Comparison of ENCODE assay signal across 8 cellular contexts in the genomic region with DNA sequence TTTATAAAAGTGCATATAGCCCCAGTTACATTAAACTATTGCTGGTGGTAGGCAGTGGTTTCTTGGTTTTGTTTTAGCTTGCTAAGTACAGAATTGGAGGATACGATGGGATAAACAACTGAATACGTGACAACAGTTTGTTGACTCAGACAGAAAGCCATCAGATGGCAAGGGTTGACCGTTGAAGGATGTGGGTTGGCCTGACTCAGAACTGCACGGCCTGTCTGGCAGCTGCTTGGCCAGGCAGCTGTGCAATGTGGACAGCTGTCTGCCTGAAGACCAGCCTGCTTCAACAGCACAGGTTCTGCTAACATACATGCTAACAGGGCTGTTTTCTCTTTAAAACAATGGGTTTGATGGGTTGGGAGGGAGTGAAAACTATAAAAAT. TPM values are rescaled to one million over a fixed set of nuclear protein-coding genes. Genes with fewer than 3 reads are reported as not detected.
DNase-seq lines count a peak whose midpoint lies in the region; ATAC-seq and TF ChIP-seq lines count a peak whose summit lies in the region.

No MANE protein-coding gene starts in this region.

- peaks cover 7% of the 10 kb centered on the region for H3K27me3 ChIP-seq in DND-41 (ENCODE audit: insufficient read depth, low read length, poor library complexity)
- H3K27me3 ChIP-seq in fibroblast of lung (ENCODE audit: control insufficient read depth, insufficient read depth, low read length), result no peaks in the 10 kb centered on the region

- TF ChIP-seq POLR2A in GM19193 (IDR thresholded peaks at IDR 0.05; ENCODE audit: extremely low read depth, insufficient read depth, insufficient read length), result peak; percentile 24

- no peaks in the 10 kb centered on the region for H3K9me2 ChIP-seq in OCI-LY7 (ENCODE audit: insufficient read depth, low read length)

- no peaks in the 10 kb centered on the region for H3K36me3 ChIP-seq in DND-41 (ENCODE audit: insufficient read depth, low read length)
- no peaks in the 10 kb centered on the region for H3K36me3 ChIP-seq in OCI-LY7 (ENCODE audit: insufficient read depth, low read length)
- no peaks in the 10 kb centered on the region for H3K36me3 ChIP-seq in fibroblast of lung (ENCODE audit: control insufficient read depth, insufficient read depth, low read length)

- H3K4me1 ChIP-seq in DND-41 (ENCODE audit: insufficient read depth, low read length) (no peaks in the 10 kb centered on the region), OCI-LY7 (ENCODE audit: insufficient read depth, low read length, poor library complexity, severe bottlenecking) (no peaks in the 10 kb centered on the region), fibroblast of lung (ENCODE audit: control insufficient read depth, extremely low read depth, insufficient read depth, low read length) (peaks cover 5% of the 10 kb centered on the region)

- TF ChIP-seq CTCF in DND-41 (IDR thresholded peaks at IDR 0.05; ENCODE audit: borderline replicate concordance, extremely low read depth, low read length, poor library complexity, severe bottlenecking), result no peak
- no peak for TF ChIP-seq CTCF in OCI-LY7 (conservative IDR thresholded peaks at IDR 0.05; ENCODE audit: low read length)
- no peak for TF ChIP-seq CTCF in fibroblast of lung (conservative IDR thresholded peaks at IDR 0.05 in 1 of 2, IDR thresholded peaks at IDR 0.05 in 1 of 2; ENCODE audit: low read depth in 1 of 2, low read length in 2 of 2)

- BruUV-seq in OCI-LY7 (replicated peaks; lab: Mats Ljungman, UMichigan), result no TSS peak

- intact Hi-C loops in OCI-LY7 (cut with micrococcal nuclease; ENCODE audit: unreplicated experiment), result no loop called here

- H2AFZ ChIP-seq in DND-41 (ENCODE audit: low read depth, low read length), result no peak overlapping the region
- H2AFZ ChIP-seq in OCI-LY7 (ENCODE audit: low read length), result no peak overlapping the region; the same call in 1 of the 2 replicates
- H2AFZ ChIP-seq in fibroblast of lung (ENCODE audit: low read length), result no peak overlapping the region

- H3K27ac ChIP-seq in DND-41 (ENCODE audit: low read length) (no peak overlapping the region), OCI-LY7 (ENCODE audit: low read depth, low read length, poor library complexity, severe bottlenecking) (no peak overlapping the region), fibroblast of lung (ENCODE audit: insufficient read depth, low read length) (no peak overlapping the region)

- H3K4me3 ChIP-seq in DND-41 (ENCODE audit: low read depth in 1 of 2, low read length in 2 of 2) (no peak overlapping the region), OCI-LY7 (ENCODE audit: low read depth, low read length, poor library complexity, severe bottlenecking) (no peak overlapping the region), fibroblast of lung (replicated peaks in 1 of 4; ENCODE audit: control extremely low read depth in 1 of 4, insufficient read depth in 1 of 4, low read depth in 3 of 4, low read length in 4 of 4) (no peak overlapping the region)

- POLR2A ChIA-PET in OCI-LY7 (lab: Charles Lee), result interaction anchor here (0.6 kb wide), 1 partner anchor 875 kb away, joined by 3 read pairs; no protein-coding TSS in a partner anchor

- CTCF ChIA-PET in OCI-LY7 (lab: Charles Lee; ENCODE audit: unreplicated experiment), result interaction anchor here (1.6 kb wide), 1 partner anchor 10 kb away, joined by 5 read pairs; no protein-coding TSS in a partner anchor

- H4K20me1 ChIP-seq in DND-41 (ENCODE audit: insufficient read depth, low read length) (no peaks in the 10 kb centered on the region), OCI-LY7 (ENCODE audit: insufficient read depth, low read length) (no peaks in the 10 kb centered on the region), fibroblast of lung (ENCODE audit: control insufficient read depth, extremely low read depth, insufficient read depth, low read length) (no peaks in the 10 kb centered on the region)

- H3K9me3 ChIP-seq in DND-41 (ENCODE audit: insufficient read depth, low read length, severe bottlenecking) (no peaks in the 10 kb centered on the region), OCI-LY7 (ENCODE audit: low read length) (no peaks in the 10 kb centered on the region), fibroblast of lung (ENCODE audit: control insufficient read depth, insufficient read depth, low read depth, low read length) (no peaks in the 10 kb centered on the region)

- peak; percentile 27; the same call in 1 of the 3 replicates for ATAC-seq in DND-41 (ENCODE audit: insufficient read depth, low read depth)
- ATAC-seq in HG03064 (IDR thresholded peaks at IDR 0.05; ENCODE audit: low read depth, unreplicated experiment), result peak; percentile 99

- no peak overlapping the region for H3K4me2 ChIP-seq in DND-41 (ENCODE audit: insufficient read depth, low read length)
- no peak overlapping the region for H3K4me2 ChIP-seq in OCI-LY7 (ENCODE audit: low read length)
- peak overlapping the region; percentile 57 for H3K4me2 ChIP-seq in fibroblast of lung (ENCODE audit: extremely low read depth, insufficient read depth, low read length)

- H3K9ac ChIP-seq in DND-41 (ENCODE audit: low read depth, low read length), result no peak overlapping the region
- no peak overlapping the region for H3K9ac ChIP-seq in fibroblast of lung (ENCODE audit: insufficient read depth, low read length)

- H3K79me2 ChIP-seq in DND-41 (ENCODE audit: insufficient read depth, low read length), result no peaks in the 10 kb centered on the region
- no peaks in the 10 kb centered on the region for H3K79me2 ChIP-seq in OCI-LY7 (ENCODE audit: insufficient read depth, low read depth, low read length)
- no peaks in the 10 kb centered on the region for H3K79me2 ChIP-seq in fibroblast of lung (ENCODE audit: control insufficient read depth, insufficient read depth, low read length)

- no peak for DNase-seq in DND-41
- peak; percentile 37 for DNase-seq in OCI-LY7 (ENCODE audit: low spot score)
- peak; percentile 76 to 78 for DNase-seq in fibroblast of lung (ENCODE audit: low read depth in 2 of 2)
- no peak for DNase-seq in NCI-H1930 (lab: John Stamatoyannopoulos, UW)
- no peak for DNase-seq in cerebellum (ENCODE audit: low spot score)
- DNase-seq in NCI-H1048 (lab: John Stamatoyannopoulos, UW), result no peak

RNA-seq across cellular contexts. Expression of gene PRKRA, which starts 46.6 kb away (rescaled TPM):
- total RNA-seq in OCI-LY7 (2014; rRNA removed; shearing (Covaris generic)), result 68.7 and 79.5 TPM in 2 replicates
- 74.1 and 76.4 TPM in 2 replicates for total RNA-seq in OCI-LY7 (2022)
- total RNA-seq in fibroblast of lung, result 40.5 and 45.7 TPM in 2 replicates
- 46.3 and 54.6 TPM in 2 replicates for polyA plus RNA-seq in fibroblast of lung
- 34.9 and 35.3 TPM in 2 replicates for polyA plus RNA-seq in fibroblast of lung (2012)
- polyA minus RNA-seq in fibroblast of lung (ENCODE audit: low replicate concordance), result 5.5 and 7.8 TPM in 2 replicates
- total RNA-seq in cerebellum, result 83.1 TPM

RNA-seq across cellular contexts. Expression of gene PJVK, which starts 46.8 kb away (rescaled TPM):
- 2.2 and 4.0 TPM in 2 replicates for total RNA-seq in OCI-LY7 (2014; rRNA removed; shearing (Covaris generic))
- total RNA-seq in OCI-LY7 (2022) (6.9 and 9.2 TPM in 2 replicates), fibroblast of lung (2.1 and 4.3 TPM in 2 replicates), cerebellum (3.3 TPM)
- 0.89 and 1.4 TPM in 2 replicates for polyA plus RNA-seq in fibroblast of lung
- 0.92 and 1.0 TPM in 2 replicates for polyA plus RNA-seq in fibroblast of lung (2012)
- polyA minus RNA-seq in fibroblast of lung (ENCODE audit: low replicate concordance), result not detected in 2 replicates

Comparison
In these comparisons a context has a peak if more than half of its experiments do, and no peak if none do; other contexts are left out.
1. DNase-seq: peak in OCI-LY7 (single experiment) and fibroblast of lung (2 of 2); none in DND-41 (single experiment), NCI-H1930 (0 of 2), cerebellum (single experiment) and NCI-H1048 (single experiment).